ENCODE assay signal across 8 cellular contexts in genomic region chr19:12140545-12141404, GRCh38. TPM values are rescaled to one million over a fixed set of nuclear protein-coding genes. Genes with fewer than 3 reads are reported as not detected.
DNase-seq lines count a peak whose midpoint lies in the region; ATAC-seq and TF ChIP-seq lines count a peak whose summit lies in the region.

No MANE protein-coding gene starts in this region.

- TF ChIP-seq POLR2A in lower leg skin (IDR thresholded peaks at IDR 0.05): no peak

- WGBS in lower leg skin, 2 donors: 1 to 2% methylated on average over 17 of the region's 17 CpGs

- in situ Hi-C loops in GM13976 (cut with MboI; ENCODE audit: low sequenced_read_pairs, unreplicated experiment): no loop called here

- H3K4me3 ChIP-seq in lower leg skin (ENCODE audit: low read depth, poor library complexity, severe bottlenecking): no peak overlapping the region

- ATAC-seq in HG03432 (IDR thresholded peaks at IDR 0.05; ENCODE audit: unreplicated experiment): peak; percentile 4

- DNase-seq in GM13976 (ENCODE audit: low spot score): peak; percentile 78
- peak; percentile 72 for DNase-seq in NCI-H526 treated with DMSO at 0.1 percent for 48 hours (lab: John Stamatoyannopoulos, UW)
- peak; percentile 80 to 84 for DNase-seq in activated CD4-positive, alpha-beta T cell treated with anti-CD3 and anti-CD28 coated beads, Interleukin-2, amount 50 U/mL, for 4 hours
- DNase-seq in dermis microvascular lymphatic vessel endothelial cell (ENCODE audit: low read depth in 2 of 2): peak; percentile 47 to 83
- DNase-seq in lower leg skin (ENCODE audit: low spot score in 2 of 2): peak; percentile 87 to 97
- peak; percentile 86 for DNase-seq in stimulated activated CD4-positive, alpha-beta T cell treated with anti-CD3 and anti-CD28 coated beads, Interleukin-4, amount 100 ng/mL, for 1 hour
- no peak for DNase-seq in cortex of kidney (lab: John Stamatoyannopoulos, UW)

- peak; percentile 82 for TF ChIP-seq CTCF in GM13976 (IDR thresholded peaks at IDR 0.05; ENCODE audit: borderline replicate concordance, control extremely low read depth, extremely low read depth, insufficient read depth, missing control alignments)
- peak in 2 of 3 donors; percentile 15 to 82 for TF ChIP-seq CTCF in lower leg skin (IDR thresholded peaks at IDR 0.05)

- intact Hi-C loops in lower leg skin (cut with DNase I; ENCODE audit: low total_unique reads): loop anchor here (5.0 kb wide), 1 partner anchor 173 kb away; the partner anchor contains the start of gene ZNF763

RNA-seq across cellular contexts. Expression of gene ZNF20, which starts 0.6 kb away (rescaled TPM):
- total RNA-seq in dermis microvascular lymphatic vessel endothelial cell: 2.4 and 2.8 TPM in 2 replicates
- 1 to 10 TPM; 1.5 to 6.1 (median 4.0) TPM for total RNA-seq in lower leg skin

RNA-seq across cellular contexts. Expression of gene ZNF625, which starts 15.8 kb away (rescaled TPM):
- total RNA-seq in dermis microvascular lymphatic vessel endothelial cell: 8.3 and 9.2 TPM in 2 replicates
- 1 to 10 TPM; 1.6 to 9.2 (median 4.0) TPM for total RNA-seq in lower leg skin

RNA-seq across cellular contexts. Expression of gene ZNF136, which starts 22.1 kb away (rescaled TPM):
- 3.7 and 5.1 TPM in 2 replicates for total RNA-seq in dermis microvascular lymphatic vessel endothelial cell
- 10 to 100 TPM in 2 of 4 donors, 1 to 10 TPM in 2; 5.4 to 14.5 (median 11.2) TPM for total RNA-seq in lower leg skin
